Comparison of ENCODE assay signal across 8 cellular contexts in the genomic region with DNA sequence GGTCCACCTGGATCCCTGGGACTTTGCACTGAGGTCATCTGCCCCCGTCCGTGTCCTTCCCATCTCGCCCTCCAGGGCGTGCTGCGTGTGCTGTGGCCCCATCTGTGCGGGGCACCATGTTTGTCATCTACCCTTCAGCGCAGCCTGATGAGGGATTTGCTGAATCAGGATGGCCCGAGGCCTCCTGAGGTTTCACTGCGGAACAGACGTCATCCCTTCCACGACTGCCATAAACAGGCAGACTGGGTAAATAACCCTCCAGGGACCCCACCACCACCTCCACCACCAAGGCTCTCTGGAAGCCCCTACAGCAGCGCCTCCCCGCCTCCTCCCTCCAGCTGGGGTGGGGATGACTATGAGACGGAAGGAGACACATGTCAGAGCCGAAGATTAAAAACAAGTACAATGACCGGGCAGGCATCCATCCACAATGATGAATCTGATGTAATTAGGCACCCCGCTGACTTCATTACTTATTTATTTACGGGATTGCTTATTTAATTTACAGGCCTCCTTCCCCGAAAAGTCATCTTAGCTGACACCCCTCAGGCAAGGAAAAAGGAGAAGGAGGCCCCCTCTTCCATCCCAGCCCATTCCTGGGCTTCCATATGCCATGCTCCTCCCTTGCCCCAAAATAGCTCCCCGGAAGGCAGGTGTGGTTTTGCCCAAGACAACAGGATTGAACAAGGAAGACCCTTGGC. TPM values are rescaled to one million over a fixed set of nuclear protein-coding genes. Genes with fewer than 3 reads are reported as not detected.
DNase-seq lines count a peak whose midpoint lies in the region; ATAC-seq and TF ChIP-seq lines count a peak whose summit lies in the region.

No MANE protein-coding gene starts in this region.

- H2BK120ac ChIP-seq in H9 (ENCODE audit: low read depth, low read length, poor library complexity, severe bottlenecking), result no peak overlapping the region

- no peak overlapping the region for H2BK20ac ChIP-seq in H9 (ENCODE audit: low read depth, low read length, poor library complexity, severe bottlenecking)

- no peak overlapping the region for H3K56ac ChIP-seq in H9 (ENCODE audit: insufficient read length, low read depth, low read length)

- no peak overlapping the region for H3K9ac ChIP-seq in H9 (ENCODE audit: extremely low read depth, insufficient read length, low read length)
- H3K9ac ChIP-seq in smooth muscle cell (ENCODE audit: low read depth), result peak overlapping the region; percentile 53

- H2AFZ ChIP-seq in H9 (ENCODE audit: low read length) (no peak overlapping the region), smooth muscle cell (ENCODE audit: low read depth) (no peak overlapping the region)

- H3T11ph ChIP-seq in H9 (ENCODE audit: low read length), result no peak overlapping the region

- POLR2A ChIA-PET in RWPE1 (lab: Yijun Ruan, JAX; ENCODE audit: low non-redundant PET), result no interaction called here

- H4K91ac ChIP-seq in H9 (ENCODE audit: insufficient read length, low read depth, low read length), result no peak overlapping the region

- H3K4me1 Mint-ChIP-seq in H9 (peaks cover 16 to 24% of the 10 kb centered on the region in 2 experiments), glutamatergic neuron (ENCODE audit: low read depth, unreplicated experiment) (peaks cover 52% of the 10 kb centered on the region)

- H3K4me1 ChIP-seq in H9 (ENCODE audit: insufficient read depth, low read length) (no peaks in the 10 kb centered on the region), smooth muscle cell (ENCODE audit: low read depth) (peaks cover 25% of the 10 kb centered on the region)

- H3K18ac ChIP-seq in H9 (ENCODE audit: insufficient read length, low read depth, low read length), result no peak overlapping the region

- no peak overlapping the region; the same call in 1 of the 2 replicates for H3K14ac ChIP-seq in H9 (ENCODE audit: insufficient read depth, low read length)

- H3K27ac ChIP-seq in H9 (ENCODE audit: insufficient read length, low read depth, low read length) (no peak overlapping the region), RWPE1 (peak overlapping the region; percentile 59), smooth muscle cell (ENCODE audit: low read depth) (peak overlapping the region; percentile 100)

- H3K23ac ChIP-seq in H9 (ENCODE audit: insufficient read length, low read depth, low read length), result no peak overlapping the region

- H3K9me3 ChIP-seq in H9 (ENCODE audit: control insufficient read depth, low read depth, low read length), result no peaks in the 10 kb centered on the region
- H3K9me3 ChIP-seq in smooth muscle cell (replicated peaks; ENCODE audit: low read depth), result no peaks in the 10 kb centered on the region

- H2BK12ac ChIP-seq in H9 (ENCODE audit: insufficient read length, low read depth, low read length), result no peak overlapping the region

- H3K79me2 ChIP-seq in H9 (ENCODE audit: insufficient read depth, low read length) (peaks cover 20% of the 10 kb centered on the region; the same call in 1 of the 2 replicates), smooth muscle cell (ENCODE audit: low read depth) (peaks cover 83% of the 10 kb centered on the region)

- no peak for ATAC-seq in GM19035 (IDR thresholded peaks at IDR 0.05; ENCODE audit: unreplicated experiment)

- peaks cover 15 to 34% (median 32%) of the 10 kb centered on the region in 3 experiments for H3K36me3 Mint-ChIP-seq in H9 (ENCODE audit: insufficient read depth in 1 of 3, low read depth in 3 of 3)
- H3K36me3 Mint-ChIP-seq in glutamatergic neuron (ENCODE audit: unreplicated experiment), result no peaks in the 10 kb centered on the region

- H3K4me3 Mint-ChIP-seq in H9, result no peak overlapping the region
- H3K4me3 Mint-ChIP-seq in glutamatergic neuron (ENCODE audit: unreplicated experiment), result peak overlapping the region; percentile 62

- H3K4ac ChIP-seq in H9 (ENCODE audit: low read depth, low read length), result no peak overlapping the region

- H3K27me3 ChIP-seq in H9 (ENCODE audit: insufficient read depth, low read length) (no peaks in the 10 kb centered on the region), smooth muscle cell (ENCODE audit: low read depth) (no peaks in the 10 kb centered on the region)

- H3K9me3 Mint-ChIP-seq in H9 (peaks cover 4 to 5% of the 10 kb centered on the region in 2 experiments; a peak in 2 of 5 replicates), glutamatergic neuron (ENCODE audit: unreplicated experiment) (peaks cover 37% of the 10 kb centered on the region)

- no peak overlapping the region for H2BK15ac ChIP-seq in H9 (ENCODE audit: low read depth, low read length)

- WGBS in H9 (ENCODE audit: extremely low coverage, insufficient read length, low lambda C conversion rate), result no CpG with 5 or more reads among the region's 20 CpGs
- WGBS in smooth muscle cell (ENCODE audit: low lambda C conversion rate), result 45% methylated on average over 20 of the region's 20 CpGs

- peaks cover 29% of the 10 kb centered on the region for H3F3A ChIP-seq in smooth muscle cell (ENCODE audit: low read depth)

- no peak overlapping the region for H2AK5ac ChIP-seq in H9 (ENCODE audit: insufficient read length, low read length)

- H4K8ac ChIP-seq in H9 (replicated peaks; ENCODE audit: insufficient read length, low read depth, low read length), result no peak overlapping the region

- H4K20me1 ChIP-seq in H9 (ENCODE audit: control insufficient read depth, insufficient read depth, insufficient read length) (no peaks in the 10 kb centered on the region), smooth muscle cell (ENCODE audit: low read depth) (peaks cover 92% of the 10 kb centered on the region)

- H3K4me2 ChIP-seq in H9 (ENCODE audit: insufficient read depth, insufficient read length, low read length), result no peak overlapping the region
- H3K4me2 ChIP-seq in smooth muscle cell, result peak overlapping the region; percentile 47

- no peaks in the 10 kb centered on the region for H3K23me2 ChIP-seq in H9 (ENCODE audit: insufficient read length, low read depth, low read length, poor library complexity, severe bottlenecking)

- H2BK5ac ChIP-seq in H9 (ENCODE audit: insufficient read length, low read length), result no peak overlapping the region

- no peak overlapping the region for H4K5ac ChIP-seq in H9 (ENCODE audit: insufficient read length, low read depth, low read length)

- no peak overlapping the region for H3K4me3 ChIP-seq in smooth muscle cell

- H3K79me1 ChIP-seq in H9 (ENCODE audit: insufficient read depth, low read depth, low read length, poor library complexity, severe bottlenecking), result peaks cover 8% of the 10 kb centered on the region

- H3K27ac Mint-ChIP-seq in H9 (peak overlapping the region; percentile 79 to 88 (median 84); a peak in 6 of 7 replicates), glutamatergic neuron (ENCODE audit: unreplicated experiment) (peak overlapping the region; percentile 94)

- DNase-seq in H9 (no peak), RWPE1 (ENCODE audit: low spot score) (no peak), glutamatergic neuron (peak; percentile 82), smooth muscle cell (lab: John Stamatoyannopoulos, UW; ENCODE audit: unreplicated experiment) (no peak), HK-2 (ENCODE audit: unreplicated experiment) (no peak), DMS153 (lab: John Stamatoyannopoulos, UW) (no peak), T-helper 1 cell (no peak)

- CTCF ChIA-PET in RWPE1 (lab: Yijun Ruan, JAX), result no interaction called here

- TF ChIP-seq CTCF in H9 (conservative IDR thresholded peaks at IDR 0.05), result peak; percentile 42
- no peak for TF ChIP-seq CTCF in RWPE1 (conservative IDR thresholded peaks at IDR 0.05; ENCODE audit: low read depth)
- TF ChIP-seq CTCF in glutamatergic neuron (IDR thresholded peaks at IDR 0.05; ENCODE audit: partially characterized antibody, unreplicated experiment), result peak; percentile 53
- TF ChIP-seq CTCF in smooth muscle cell (IDR thresholded peaks at IDR 0.05; ENCODE audit: borderline replicate concordance, insufficient read depth, poor library complexity, severe bottlenecking), result peak; percentile 5

- H3K27me3 Mint-ChIP-seq in H9 (ENCODE audit: low read depth), result no peaks in the 10 kb centered on the region
- peaks cover 20% of the 10 kb centered on the region for H3K27me3 Mint-ChIP-seq in glutamatergic neuron (ENCODE audit: unreplicated experiment)

- H3K36me3 ChIP-seq in smooth muscle cell (ENCODE audit: low read depth), result no peaks in the 10 kb centered on the region

RNA-seq across cellular contexts. Expression of gene NCOR2, which starts 39.4 kb away (rescaled TPM):
- total RNA-seq in H9 (2021) (220 and 226 TPM in 2 replicates), glutamatergic neuron (ENCODE audit: unreplicated experiment) (360 TPM), smooth muscle cell (64.1 and 64.7 TPM in 2 replicates)
- polyA plus RNA-seq in smooth muscle cell, result 164 and 169 TPM in 2 replicates
